Comparison of ENCODE assay signal across 35 cellular contexts in the genomic region with DNA sequence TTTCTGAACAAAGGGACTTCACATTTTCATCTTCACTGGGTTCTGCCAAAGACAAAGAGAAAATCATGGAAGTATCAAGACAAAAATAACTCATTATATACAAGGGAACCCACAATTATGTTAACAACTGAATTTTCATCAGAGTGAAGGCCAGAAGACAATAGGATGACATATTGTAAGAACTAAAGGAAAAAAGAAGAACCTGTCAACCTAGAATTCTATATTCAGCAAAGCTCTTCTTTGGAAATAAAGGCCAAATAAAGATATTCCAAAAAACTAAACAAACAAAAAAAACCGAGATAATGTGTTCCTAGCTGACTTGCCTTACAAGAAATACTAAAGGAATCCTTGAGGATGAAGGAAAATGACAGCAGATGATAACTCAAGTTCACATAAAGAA. TPM values are rescaled to one million over a fixed set of nuclear protein-coding genes. Genes with fewer than 3 reads are reported as not detected.
A peak's percentile ranks its signal among the peaks of the same experiment; 100 is the strongest.
DNase-seq lines count a peak whose midpoint lies in the region; ATAC-seq, FAIRE-seq and TF ChIP-seq lines count a peak whose summit lies in the region.
"Had no signal": no experiment of that assay in that cellular context is flagged by ENCODE, and none has a peak within 500 bp of the region (broad histone marks: within the 10 kb centered on the region; RNA-seq: fewer than 3 reads in every experiment).

No MANE protein-coding gene starts in this region.

- peaks cover 38% of the 10 kb centered on the region for H3K4me1 ChIP-seq in HepG2 (ENCODE audit: insufficient read depth, low read length)
- peaks cover 0 to 28% (median 10%) of the 10 kb centered on the region in 4 donors for H3K4me1 ChIP-seq in right lobe of liver
- H3K4me1 ChIP-seq in HEK293 (ENCODE audit: control insufficient read depth, insufficient read depth, low read length) = no peaks in the 10 kb centered on the region
- H3K4me1 ChIP-seq in H9 (ENCODE audit: insufficient read depth, low read length) = no peaks in the 10 kb centered on the region
- H3K4me1 ChIP-seq: A549; BE2C; BLaER1; BLaER1 treated with 17β-estradiol and CSF1 and Interleukin-3, amounts not matched to agents 10 nM and 100 nM; Caco-2 had no signal

- H3K4me3 ChIP-seq in HepG2 (replicated peaks in 1 of 3; ENCODE audit: insufficient read depth in 1 of 3, low read depth in 2 of 3, low read length in 3 of 3) = no peak overlapping the region
- no peak overlapping the region for H3K4me3 ChIP-seq in right lobe of liver
- H3K4me3 ChIP-seq in HEK293 (ENCODE audit: low read depth, low read length) = no peak overlapping the region
- H3K4me3 ChIP-seq: A549; BLaER1; BLaER1 treated with 17β-estradiol and CSF1 and Interleukin-3, amounts not matched to agents 10 nM and 100 nM had no signal

- peaks cover 19 to 23% of the 10 kb centered on the region in 2 experiments for H3K9me3 Mint-ChIP-seq in H9
- peaks cover 26% of the 10 kb centered on the region for H3K9me3 Mint-ChIP-seq in activated CD8-positive, alpha-beta T cell treated with anti-CD3 and anti-CD28 coated beads for 36 hours

- H2BK20ac ChIP-seq in H9 (ENCODE audit: low read depth, low read length, poor library complexity, severe bottlenecking) = no peak overlapping the region

- H3K9ac ChIP-seq in HepG2 (ENCODE audit: insufficient read depth, low read depth, low read length) (no peak overlapping the region), H9 (ENCODE audit: extremely low read depth, insufficient read length, low read length) (no peak overlapping the region)
- H3K9ac ChIP-seq: BLaER1; BLaER1 treated with 17β-estradiol and CSF1 and Interleukin-3, amounts not matched to agents 10 nM and 100 nM had no signal

- H3K27ac ChIP-seq in HepG2 (ENCODE audit: extremely low read length, insufficient read depth, low read length) (no peak overlapping the region), right lobe of liver (no peak overlapping the region), HEK293 (ENCODE audit: extremely low read depth, low read depth, low read length) (no peak overlapping the region), H9 (ENCODE audit: insufficient read length, low read depth, low read length) (no peak overlapping the region)
- H3K27ac ChIP-seq: 22Rv1; A549; BLaER1; BLaER1 treated with 17β-estradiol and CSF1 and Interleukin-3, amounts not matched to agents 10 nM and 100 nM; C4-2B had no signal

- H2BK120ac ChIP-seq in H9 (ENCODE audit: low read depth, low read length, poor library complexity, severe bottlenecking) = no peak overlapping the region

- H3K27me3 Mint-ChIP-seq in H9 (ENCODE audit: low read depth) = no peaks in the 10 kb centered on the region; the same call in 1 of the 2 replicates
- no peaks in the 10 kb centered on the region for H3K27me3 Mint-ChIP-seq in activated CD8-positive, alpha-beta T cell treated with anti-CD3 and anti-CD28 coated beads for 36 hours
- H3K27me3 Mint-ChIP-seq: B cell; CD4-positive, alpha-beta memory T cell; CD4-positive, alpha-beta T cell; CD8-positive, alpha-beta memory T cell had no signal

- POLR2A ChIA-PET in HepG2 (lab: Yijun Ruan, JAX) (interaction anchor here (3.6 kb wide), 1 partner anchor 10 kb away, joined by 26 read pairs; a partner anchor contains a TSS), HEK293 (lab: Yijun Ruan, JAX) (interaction anchor here (0.5 to 3.1 kb wide), 2 partner anchors 9 to 12 kb away, joined by 5 to 18 read pairs; a partner anchor contains a TSS)
- POLR2A ChIA-PET in activated CD8-positive, alpha-beta T cell treated with anti-CD3 and anti-CD28 coated beads for 36 hours (lab: Charles Lee) = interaction anchor here (0.9 to 3.2 kb wide), 2 partner anchors 9 to 12 kb away, joined by 3 to 12 read pairs; a partner anchor contains a TSS

- H3K27me3 ChIP-seq in HepG2 (ENCODE audit: control insufficient read depth in 1 of 2, insufficient read depth in 2 of 2, low read length in 2 of 2) (no peaks in the 10 kb centered on the region), right lobe of liver (no peaks in the 10 kb centered on the region), H9 (ENCODE audit: insufficient read depth, low read length) (no peaks in the 10 kb centered on the region)
- H3K27me3 ChIP-seq: BE2C; BLaER1; BLaER1 treated with 17β-estradiol and CSF1 and Interleukin-3, amounts not matched to agents 10 nM and 100 nM had no signal

- H4K91ac ChIP-seq in H9 (ENCODE audit: insufficient read length, low read depth, low read length) = no peak overlapping the region

- no peak overlapping the region for H3K18ac ChIP-seq in H9 (ENCODE audit: insufficient read length, low read depth, low read length)

- 94% methylated on average over 1 of the region's 1 CpG for WGBS in HepG2 (ENCODE audit: low lambda C conversion rate)
- 60% methylated on average over 1 of the region's 1 CpG for WGBS in right lobe of liver (ENCODE audit: insufficient coverage, low coverage, low lambda C conversion rate, missing lambda C conversion rate)
- WGBS in H9 (ENCODE audit: extremely low coverage, insufficient read length, low lambda C conversion rate) = no CpG with 5 or more reads among the region's 1 CpG

- H4K5ac ChIP-seq in H9 (ENCODE audit: insufficient read length, low read depth, low read length) = no peak overlapping the region

- TF ChIP-seq POLR2A in HepG2 (IDR thresholded peaks at IDR 0.05; ENCODE audit: insufficient read depth in 1 of 2, low read depth in 2 of 2, low read length in 2 of 2) (no peak), right lobe of liver (IDR thresholded peaks at IDR 0.05) (no peak)

- intact Hi-C loops in HepG2 (cut with micrococcal nuclease; ENCODE audit: unreplicated experiment) (no loop called here), right lobe of liver (cut with DNase I) (no loop called here)
- intact Hi-C loops in activated CD8-positive, alpha-beta T cell treated with anti-CD3 and anti-CD28 coated beads for 36 hours (cut with micrococcal nuclease) = no loop called here

- TF ChIP-seq CTCF in HepG2 (CRISPR knock-in tag; IDR thresholded peaks at IDR 0.05) = no peak
- no peak for TF ChIP-seq CTCF in right lobe of liver (IDR thresholded peaks at IDR 0.05)
- no peak for TF ChIP-seq CTCF in HEK293 (tag by site-specific recombination; IDR thresholded peaks at IDR 0.05)
- TF ChIP-seq CTCF in H9 (conservative IDR thresholded peaks at IDR 0.05) = no peak
- TF ChIP-seq CTCF in activated CD8-positive, alpha-beta T cell treated with anti-CD3 and anti-CD28 coated beads for 36 hours (IDR thresholded peaks at IDR 0.05) = no peak

- CTCF ChIA-PET in HepG2 (lab: Yijun Ruan, JAX; ENCODE audit: low intra/inter-chr PET ratio, low total read pairs) (no interaction called here), HEK293 (lab: Yijun Ruan, JAX) (interaction anchor here (0.9 to 2.7 kb wide), 2 partner anchors 9 to 14 kb away, joined by 4 to 16 read pairs; no protein-coding TSS in a partner anchor)
- CTCF ChIA-PET in activated CD8-positive, alpha-beta T cell treated with anti-CD3 and anti-CD28 coated beads for 36 hours (lab: Charles Lee) = interaction anchor here (0.7 to 1.3 kb wide), 2 partner anchors 9 to 86 kb away, joined by 3 read pairs; no protein-coding TSS in a partner anchor

- H3K9me3 ChIP-seq in HepG2 (ENCODE audit: low read length) (peaks cover 31% of the 10 kb centered on the region), right lobe of liver (peaks cover 0 to 12% (median 0%) of the 10 kb centered on the region in 4 donors), HEK293 (ENCODE audit: control insufficient read depth, insufficient read depth, low read depth, low read length) (peaks cover 2% of the 10 kb centered on the region; the same call in 1 of the 2 replicates), H9 (ENCODE audit: control insufficient read depth, low read depth, low read length) (no peaks in the 10 kb centered on the region)
- H3K9me3 ChIP-seq: BE2C, Caco-2 had no signal

- no peak overlapping the region for H2AK5ac ChIP-seq in H9 (ENCODE audit: insufficient read length, low read length)

- H3K4me2 ChIP-seq in HepG2 (ENCODE audit: low read depth, low read length) (no peak overlapping the region), H9 (ENCODE audit: insufficient read depth, insufficient read length, low read length) (no peak overlapping the region)
- H3K4me2 ChIP-seq: A549; BLaER1; BLaER1 treated with 17β-estradiol and CSF1 and Interleukin-3, amounts not matched to agents 10 nM and 100 nM had no signal

- no peak overlapping the region for H2BK15ac ChIP-seq in H9 (ENCODE audit: low read depth, low read length)

- DNase-seq in HepG2 (ENCODE audit: low spot score) (no peak), right lobe of liver (no peak), GM19239 (ENCODE audit: insufficient read length, low spot score) (no peak), OCI-M1 (lab: John Stamatoyannopoulos, UW) (peak; percentile 20), H9 (no peak), DMS53 treated with DMSO at 0.1 percent for 48 hours (lab: John Stamatoyannopoulos, UW; ENCODE audit: unreplicated experiment) (no peak)
- no peak for DNase-seq in activated CD8-positive, alpha-beta T cell treated with anti-CD3 and anti-CD28 coated beads for 36 hours
- DNase-seq: 8988T; ACHN; AML-193; BE2C; C1 segment of cervical spinal cord; Caco-2; Calu3; CD4-positive, alpha-beta memory T cell; CD4-positive, alpha-beta T cell; CD4-positive, CD25-positive, alpha-beta regulatory T cell; CD8-positive, alpha-beta memory T cell; CD8-positive, alpha-beta T cell; COR-L47; DMS 273 treated with DMSO at 0.1 percent for 48 hours; DMS153; DMS53; DMS79; DMS79 treated with DMSO at 0.1 percent for 48 hours; DND-41; EL had no signal

- no peak overlapping the region for H3K4ac ChIP-seq in H9 (ENCODE audit: low read depth, low read length)

- H3K36me3 ChIP-seq in HepG2 (replicated peaks in 1 of 2; ENCODE audit: control insufficient read depth in 1 of 2, insufficient read depth in 2 of 2, low read length in 2 of 2) = no peaks in the 10 kb centered on the region
- H3K36me3 ChIP-seq in right lobe of liver = no peaks in the 10 kb centered on the region
- H3K36me3 ChIP-seq in HEK293 (ENCODE audit: control insufficient read depth in 2 of 2, insufficient read depth in 1 of 2, low read length in 2 of 2) = no peaks in the 10 kb centered on the region
- H3K36me3 ChIP-seq: BE2C, BLaER1 had no signal

- TF ChIP-seq EP300 in HepG2 (IDR thresholded peaks at IDR 0.05; ENCODE audit: low read depth in 2 of 2, low read length in 2 of 2) (no peak), HepG2 (CRISPR knock-in tag; IDR thresholded peaks at IDR 0.05; ENCODE audit: borderline replicate concordance) (no peak)

- H3K36me3 Mint-ChIP-seq in H9 (ENCODE audit: insufficient read depth in 1 of 3, low read depth in 3 of 3) = peaks cover 0 to 12% (median 4%) of the 10 kb centered on the region in 3 experiments; a peak in 5 of 7 replicates
- peaks cover 23% of the 10 kb centered on the region for H3K36me3 Mint-ChIP-seq in activated CD8-positive, alpha-beta T cell treated with anti-CD3 and anti-CD28 coated beads for 36 hours (ENCODE audit: low read depth)

- H3K14ac ChIP-seq in H9 (ENCODE audit: insufficient read depth, low read length) = no peak overlapping the region

- FAIRE-seq in HepG2 (lab: Jason Lieb, UNC) (no peak), GM19239 (lab: Jason Lieb, UNC) (peak; percentile 51)
- FAIRE-seq: A549 had no signal

- no peaks in the 10 kb centered on the region for H4K20me1 ChIP-seq in HepG2 (ENCODE audit: insufficient read depth, low read length)
- no peaks in the 10 kb centered on the region for H4K20me1 ChIP-seq in H9 (ENCODE audit: control insufficient read depth, insufficient read depth, insufficient read length)
- H4K20me1 ChIP-seq: BLaER1; BLaER1 treated with 17β-estradiol and CSF1 and Interleukin-3, amounts not matched to agents 10 nM and 100 nM had no signal

- no peaks in the 10 kb centered on the region for H3K4me1 Mint-ChIP-seq in H9
- H3K4me1 Mint-ChIP-seq in activated CD8-positive, alpha-beta T cell treated with anti-CD3 and anti-CD28 coated beads for 36 hours (ENCODE audit: low read depth) = no peaks in the 10 kb centered on the region
- H3K4me1 Mint-ChIP-seq: B cell; CD4-positive, CD25-positive, alpha-beta regulatory T cell; CD8-positive, alpha-beta memory T cell had no signal

- no peaks in the 10 kb centered on the region for H3K23me2 ChIP-seq in H9 (ENCODE audit: insufficient read length, low read depth, low read length, poor library complexity, severe bottlenecking)

- H2BK5ac ChIP-seq in H9 (ENCODE audit: insufficient read length, low read length) = no peak overlapping the region

- BruUV-seq in HepG2 (replicated peaks; lab: Mats Ljungman, UMichigan) = no TSS peak

- no peak overlapping the region for H3K56ac ChIP-seq in H9 (ENCODE audit: insufficient read length, low read depth, low read length)

- H3T11ph ChIP-seq in H9 (ENCODE audit: low read length) = no peak overlapping the region

- no peak overlapping the region for H3K27ac Mint-ChIP-seq in H9
- H3K27ac Mint-ChIP-seq in activated CD8-positive, alpha-beta T cell treated with anti-CD3 and anti-CD28 coated beads for 36 hours = no peak overlapping the region
- H3K27ac Mint-ChIP-seq: B cell; CD14-positive monocyte; CD4-positive, alpha-beta T cell; CD4-positive, CD25-positive, alpha-beta regulatory T cell; CD8-positive, alpha-beta memory T cell; CD8-positive, alpha-beta T cell had no signal

- no peak overlapping the region for H3K4me3 Mint-ChIP-seq in H9
- no peak overlapping the region for H3K4me3 Mint-ChIP-seq in activated CD8-positive, alpha-beta T cell treated with anti-CD3 and anti-CD28 coated beads for 36 hours
- H3K4me3 Mint-ChIP-seq: B cell; CD14-positive monocyte; CD4-positive, alpha-beta T cell; CD4-positive, CD25-positive, alpha-beta regulatory T cell; CD8-positive, alpha-beta memory T cell; CD8-positive, alpha-beta T cell had no signal

- no peak overlapping the region for H3K23ac ChIP-seq in H9 (ENCODE audit: insufficient read length, low read depth, low read length)

- H3K79me1 ChIP-seq in H9 (ENCODE audit: insufficient read depth, low read depth, low read length, poor library complexity, severe bottlenecking) = no peaks in the 10 kb centered on the region

- no peak for TF ChIP-seq RAD21 in HepG2 (CRISPR knock-in tag; IDR thresholded peaks at IDR 0.05)

- no peak overlapping the region for H2AFZ ChIP-seq in HepG2 (ENCODE audit: low read length)
- H2AFZ ChIP-seq in H9 (ENCODE audit: low read length) = no peak overlapping the region

- ATAC-seq in HepG2 (no peak), right lobe of liver (no peak)
- ATAC-seq in activated CD8-positive, alpha-beta T cell treated with anti-CD3 and anti-CD28 coated beads for 36 hours = no peak
- ATAC-seq: A549; CD8-positive, alpha-beta T cell had no signal

- H3K79me2 ChIP-seq in HepG2 (ENCODE audit: insufficient read depth, low read length) (peaks cover 2% of the 10 kb centered on the region), H9 (ENCODE audit: insufficient read depth, low read length) (no peaks in the 10 kb centered on the region)

- H4K8ac ChIP-seq in H9 (replicated peaks; ENCODE audit: insufficient read length, low read depth, low read length) = no peak overlapping the region

- in situ Hi-C loops in HepG2 (cut with HindIII; ENCODE audit: extremely low pct_ligation_motif_present, low pct_unique_long_range_greater_than_20kb) = no loop called here

- H2BK12ac ChIP-seq in H9 (ENCODE audit: insufficient read length, low read depth, low read length) = no peak overlapping the region

RNA-seq across cellular contexts. Expression of a gene that starts 10.3 kb away (rescaled TPM):
- total RNA-seq in HepG2 (2016; rRNA removed; fragmentation: Illumina TruSeq; extraction: Trizol) (76.1 and 76.5 TPM in 2 replicates), right lobe of liver (10 to 100 TPM; 18.9 to 26.6 (median 23.5) TPM), H9 (2021) (12.1 and 12.4 TPM in 2 replicates)
- 177 and 189 TPM in 2 replicates for total RNA-seq in HepG2 (2016; cell fraction: cytosol; rRNA removed; fragmentation: Illumina TruSeq; extraction: Trizol; ENCODE audit: low read depth)
- total RNA-seq in HepG2 (2016; cell fraction: insoluble cytoplasmic fraction; rRNA removed; fragmentation: Illumina TruSeq; extraction: Trizol) = 71.7 and 74.4 TPM in 2 replicates
- 60.3 and 72.3 TPM in 2 replicates for total RNA-seq in HepG2 (2016; cell fraction: membrane; rRNA removed; fragmentation: Illumina TruSeq; extraction: Trizol)
- total RNA-seq in HepG2 (2016; cell fraction: nucleus; rRNA removed; fragmentation: Illumina TruSeq; extraction: Trizol) = 106 and 120 TPM in 2 replicates
- 52.2 and 62.5 TPM in 2 replicates for polyA plus RNA-seq in HepG2 (2011; rRNA removed)
- polyA plus RNA-seq in HepG2 (2011; cell fraction: cytosol; rRNA removed) = 39.3 and 44.4 TPM in 2 replicates
- polyA plus RNA-seq in HepG2 (2011; cell fraction: nucleus; rRNA removed) = 79.8 and 99.4 TPM in 2 replicates
- 25.6 and 27.8 TPM in 2 replicates for polyA plus RNA-seq in HepG2 (2012)
- 4.7 and 5.0 TPM in 2 replicates for polyA plus RNA-seq in HepG2 (2016; cell fraction: cytosol; fragmentation: Illumina TruSeq; extraction: Trizol; ENCODE audit: low read depth)
- polyA plus RNA-seq in HepG2 (2016; cell fraction: insoluble cytoplasmic fraction; fragmentation: Illumina TruSeq; extraction: Trizol; ENCODE audit: low read depth) = 53.3 and 60.9 TPM in 2 replicates
- 13.0 and 14.6 TPM in 2 replicates for polyA plus RNA-seq in HepG2 (2016; cell fraction: membrane; fragmentation: Illumina TruSeq; extraction: Trizol; ENCODE audit: low read depth)
- 129 and 143 TPM in 2 replicates for polyA plus RNA-seq in HepG2 (2016; cell fraction: nucleus; fragmentation: Illumina TruSeq; extraction: Trizol; ENCODE audit: insufficient read depth, low read depth)
- 58.0 and 138 TPM in 2 replicates for polyA minus RNA-seq in HepG2 (2011; rRNA and poly(A)+ RNA removed; ENCODE audit: low replicate concordance)
- polyA minus RNA-seq in HepG2 (2011; cell fraction: cytosol; rRNA and poly(A)+ RNA removed) = 42.1 and 44.2 TPM in 2 replicates
- polyA minus RNA-seq in HepG2 (2011; cell fraction: nucleus; rRNA and poly(A)+ RNA removed) = 164 and 187 TPM in 2 replicates
- total RNA-seq in activated CD8-positive, alpha-beta T cell treated with anti-CD3 and anti-CD28 coated beads for 36 hours = 10 to 100 TPM; 31.7 to 33.4 TPM
